Comparison of ENCODE assay signal across 16 cellular contexts in genomic region chr11:17811416-17811815, GRCh38.
DNase-seq lines count a peak whose midpoint lies in the region; ATAC-seq and TF ChIP-seq lines count a peak whose summit lies in the region.
"Had no signal": no experiment of that assay in that cellular context is flagged by ENCODE, and none has a peak within 500 bp of the region (broad histone marks: within the 10 kb centered on the region; RNA-seq: fewer than 3 reads in every experiment).

No MANE protein-coding gene starts in this region.

- H3K9ac ChIP-seq in SK-N-SH = no peak overlapping the region
- H3K9ac ChIP-seq in mesendoderm (ENCODE audit: low read length) = no peak overlapping the region
- H3K9ac ChIP-seq: BLaER1 had no signal

- H3K4me2 ChIP-seq in SK-N-SH (no peak overlapping the region), mesendoderm (ENCODE audit: low read length) (no peak overlapping the region)
- H3K4me2 ChIP-seq: BLaER1 had no signal

- H3K56ac ChIP-seq in mesendoderm (ENCODE audit: low read length) = no peak overlapping the region

- peaks cover 18 to 47% of the 10 kb centered on the region in 2 experiments for H3K4me1 ChIP-seq in SK-N-SH (ENCODE audit: control insufficient read depth in 1 of 2, insufficient read depth in 2 of 2, low read depth in 1 of 2, low read length in 1 of 2)
- no peaks in the 10 kb centered on the region for H3K4me1 ChIP-seq in mesendoderm (ENCODE audit: control insufficient read depth, low read depth, low read length)
- H3K4me1 ChIP-seq: BLaER1, HAP-1 had no signal

- H4K20me1 ChIP-seq in SK-N-SH (ENCODE audit: insufficient read depth) = no peaks in the 10 kb centered on the region
- H4K20me1 ChIP-seq: BLaER1 had no signal

- no peak overlapping the region for H3K4ac ChIP-seq in mesendoderm (ENCODE audit: low read depth, low read length)

- WGBS in SK-N-SH (ENCODE audit: low lambda C conversion rate) = 81% methylated on average over 7 of the region's 7 CpGs
- no CpG with 5 or more reads among the region's 7 CpGs for WGBS in mesendoderm (ENCODE audit: extremely low coverage, insufficient coverage, low lambda C conversion rate)

- H3K4me3 ChIP-seq in SK-N-SH (ENCODE audit: low read depth in 2 of 2, low read length in 1 of 2) (no peak overlapping the region), mesendoderm (ENCODE audit: low read length) (no peak overlapping the region)
- H3K4me3 ChIP-seq: BLaER1, GM12878, HAP-1 had no signal

- H3K27ac ChIP-seq in C4-2B (peak overlapping the region; percentile 55), SK-N-SH (ENCODE audit: low read depth in 2 of 2, low read length in 1 of 2) (peak overlapping the region in 1 of 2 experiments; percentile 65; a peak in 2 of 4 replicates), mesendoderm (ENCODE audit: low read depth, low read length) (no peak overlapping the region)
- H3K27ac ChIP-seq: BLaER1, HL-60 had no signal

- H2BK15ac ChIP-seq in mesendoderm (replicated peaks; ENCODE audit: low read depth) = no peak overlapping the region

- peaks cover 2% of the 10 kb centered on the region for H3K9me3 Mint-ChIP-seq in nephron
- H3K9me3 Mint-ChIP-seq: CD4-positive, CD25-positive, alpha-beta regulatory T cell had no signal

- no peaks in the 10 kb centered on the region for H3K9me3 ChIP-seq in SK-N-SH
- H3K9me3 ChIP-seq: BLaER1, HAP-1 had no signal

- no peaks in the 10 kb centered on the region for H3K79me2 ChIP-seq in SK-N-SH (ENCODE audit: insufficient read depth)
- H3K79me2 ChIP-seq in mesendoderm (ENCODE audit: control insufficient read depth, insufficient read depth, low read length) = no peaks in the 10 kb centered on the region

- H3K27me3 ChIP-seq in SK-N-SH (ENCODE audit: insufficient read depth) (no peaks in the 10 kb centered on the region), mesendoderm (ENCODE audit: insufficient read depth, low read length, poor library complexity) (no peaks in the 10 kb centered on the region)
- H3K27me3 ChIP-seq: BLaER1 had no signal

- no peaks in the 10 kb centered on the region for H3K36me3 ChIP-seq in SK-N-SH (replicated peaks in 1 of 2; ENCODE audit: control insufficient read depth in 1 of 2, insufficient read depth in 2 of 2, low read length in 1 of 2)
- no peaks in the 10 kb centered on the region for H3K36me3 ChIP-seq in mesendoderm (ENCODE audit: control insufficient read depth, insufficient read depth, low read length)
- H3K36me3 ChIP-seq: BLaER1, HAP-1 had no signal

- no peak overlapping the region for H2AK5ac ChIP-seq in mesendoderm (ENCODE audit: low read length)

- no peak for TF ChIP-seq EP300 in SK-N-SH (IDR thresholded peaks at IDR 0.05; ENCODE audit: borderline replicate concordance in 1 of 2, low read depth in 1 of 2, low read length in 1 of 2)

- no peak overlapping the region for H2BK5ac ChIP-seq in mesendoderm (ENCODE audit: low read length)

- H3K9me2 ChIP-seq in SK-N-SH = no peaks in the 10 kb centered on the region

- H3K18ac ChIP-seq in mesendoderm (ENCODE audit: low read length) = no peak overlapping the region

- no peak overlapping the region for H2AFZ ChIP-seq in SK-N-SH (ENCODE audit: low read depth)

- no peak overlapping the region for H3K4me3 Mint-ChIP-seq in nephron
- H3K4me3 Mint-ChIP-seq: CD4-positive, CD25-positive, alpha-beta regulatory T cell had no signal

- H3K4me1 Mint-ChIP-seq in nephron = peaks cover 46% of the 10 kb centered on the region

- no peak overlapping the region for H4K8ac ChIP-seq in mesendoderm (ENCODE audit: low read depth, low read length)

- peak overlapping the region in 2 of 3 experiments; percentile 12 to 37 for H3K27ac Mint-ChIP-seq in nephron
- H3K27ac Mint-ChIP-seq: CD4-positive, CD25-positive, alpha-beta regulatory T cell had no signal

- POLR2A ChIA-PET in SK-N-SH (lab: Yijun Ruan, JAX) = interaction anchor here (0.6 kb wide), 1 partner anchor 510 kb away, joined by 3 read pairs; the partner anchor contains the start of gene HPS5

- no peaks in the 10 kb centered on the region for H3K36me3 Mint-ChIP-seq in nephron (ENCODE audit: low read depth)

- no peak for ATAC-seq in HG03571 (IDR thresholded peaks at IDR 0.05; ENCODE audit: unreplicated experiment)
- ATAC-seq: GM12878 had no signal

- H3F3A ChIP-seq in SK-N-SH (replicated peaks; ENCODE audit: insufficient read depth) = no peaks in the 10 kb centered on the region

- H2BK120ac ChIP-seq in mesendoderm (ENCODE audit: low read depth, low read length) = no peak overlapping the region

- H3K27me3 Mint-ChIP-seq in nephron (ENCODE audit: low read depth) = peaks cover 4% of the 10 kb centered on the region
- H3K27me3 Mint-ChIP-seq: CD4-positive, CD25-positive, alpha-beta regulatory T cell had no signal

- H4K5ac ChIP-seq in mesendoderm (ENCODE audit: low read length) = no peak overlapping the region

- no peak for TF ChIP-seq RAD21 in SK-N-SH (IDR thresholded peaks at IDR 0.05; ENCODE audit: low read length)

- no peak overlapping the region for H3K23ac ChIP-seq in mesendoderm (ENCODE audit: low read length)

- TF ChIP-seq CTCF in C4-2B (conservative IDR thresholded peaks at IDR 0.05) (no peak), SK-N-SH (IDR thresholded peaks at IDR 0.05) (no peak), nephron (IDR thresholded peaks at IDR 0.05; ENCODE audit: unreplicated experiment in 3 of 3) (no peak)

- CTCF ChIA-PET in SK-N-SH (lab: Yijun Ruan, JAX) = interaction anchor here (0.7 to 4.0 kb wide), 5 partner anchors 8 to 169 kb away, joined by 3 to 35 read pairs (median 3); no protein-coding TSS in a partner anchor

- DNase-seq in SK-N-SH (no peak), ecto neural progenitor cell (ENCODE audit: low spot score) (peak; percentile 26), superior temporal gyrus (ENCODE audit: extremely low spot score) (no peak), mesendoderm (no peak), NCI-H1417 (lab: John Stamatoyannopoulos, UW) (no peak)
- DNase-seq: 8988T; AML-193; CD4-positive, CD25-positive, alpha-beta regulatory T cell; GOT3 had no signal

- H3K79me1 ChIP-seq in mesendoderm (ENCODE audit: low read length) = no peaks in the 10 kb centered on the region

TF ChIP-seq in SK-N-SH, 30 proteins besides CTCF, POLR2A, EP300 and RAD21:
- TF ChIP-seq GABPA (IDR thresholded peaks at IDR 0.05; ENCODE audit: low read depth) = no peak
- TF ChIP-seq FOXM1 (IDR thresholded peaks at IDR 0.05; ENCODE audit: low read depth) = 0 out of 2 replicates have a peak, but pooled peaks have one; percentile 29
- TF ChIP-seq PBX3 (IDR thresholded peaks at IDR 0.05) = 0 out of 2 replicates have a peak, but pooled peaks have one; percentile 16
TF ChIP-seq in SK-N-SH: peak in this region for 2.
